1 cellular context compared by ENCODE assay signal in genomic region chr9:34646211-34647083, GRCh38.
TF ChIP-seq lines count a peak whose summit lies in the region.

GALT (plus strand) TSS chr9:34646675; CDS start chr9:34646705, 30 bp downstream.

TF ChIP-seq in A549, 52 proteins besides CTCF, POLR2A, EP300 and RAD21 (continued from another document):
- no peak for TF ChIP-seq MAZ (IDR thresholded peaks at IDR 0.05; ENCODE audit: borderline replicate concordance, low read depth, low read length)
- 0 out of 2 replicates have a peak, but pooled peaks have one; percentile 59 for TF ChIP-seq HMGXB4 (CRISPR knock-in tag; IDR thresholded peaks at IDR 0.05; ENCODE audit: borderline replicate concordance)
- peak; percentile 55; the same call in 1 of the 2 replicates for TF ChIP-seq PHF8 (IDR thresholded peaks at IDR 0.05; ENCODE audit: borderline replicate concordance, low read depth)
- TF ChIP-seq USF2 (IDR thresholded peaks at IDR 0.05): peak; percentile 97
